ENCODE assay signal across 11 cellular contexts in the genomic region with DNA sequence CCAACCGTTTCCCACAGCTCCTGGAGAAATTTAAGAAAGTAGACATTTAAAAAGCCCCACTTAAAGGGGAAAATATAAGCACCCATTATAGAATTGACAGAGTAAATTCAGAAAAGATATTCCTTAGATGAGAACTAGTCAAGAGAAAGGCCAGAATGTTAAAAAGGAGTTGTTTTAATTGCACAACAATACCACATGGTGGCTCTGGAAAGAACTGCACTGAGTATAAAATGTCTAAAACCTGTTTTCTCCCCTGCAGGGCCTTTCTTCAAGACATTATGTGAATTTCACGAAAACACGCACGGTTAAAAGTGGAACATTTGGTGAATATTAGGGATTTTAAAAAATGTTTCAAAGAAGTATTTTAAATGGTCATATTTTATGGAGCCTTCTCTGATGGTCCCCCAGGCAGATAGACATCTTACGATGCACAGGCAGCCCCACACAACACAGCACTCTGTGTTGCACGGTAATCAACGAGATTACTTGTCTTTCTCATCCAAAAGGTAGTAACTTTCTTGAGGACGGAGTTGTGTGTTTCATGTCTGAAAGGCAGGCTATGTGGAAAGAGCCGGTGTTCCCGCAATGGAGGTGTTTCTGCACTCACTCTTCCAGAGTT.
A peak's percentile ranks its signal among the peaks of the same experiment; 100 is the strongest.
DNase-seq lines count a peak whose midpoint lies in the region; ATAC-seq, FAIRE-seq and TF ChIP-seq lines count a peak whose summit lies in the region.
"Had no signal": no experiment of that assay in that cellular context is flagged by ENCODE, and none has a peak within 500 bp of the region (broad histone marks: within the 10 kb centered on the region; RNA-seq: fewer than 3 reads in every experiment).

No MANE protein-coding gene starts in this region.

- no peak overlapping the region for H3K4me3 Mint-ChIP-seq in neural crest cell

- H3K36me3 ChIP-seq in DOHH2 (ENCODE audit: control insufficient read depth, low read length) = no peaks in the 10 kb centered on the region
- H3K36me3 ChIP-seq in H7 (replicated peaks; ENCODE audit: control insufficient read depth, insufficient read depth, low read length) = no peaks in the 10 kb centered on the region
- H3K36me3 ChIP-seq: neutrophil, upper lobe of left lung had no signal

- DNase-seq in NCI-H446 treated with DMSO at 0.1 percent for 48 hours (lab: John Stamatoyannopoulos, UW) (peak; percentile 17), neural crest cell (ENCODE audit: low read depth, low spot score) (no peak), NCI-H187 (lab: John Stamatoyannopoulos, UW) (no peak), NCI-H1048 (lab: John Stamatoyannopoulos, UW) (no peak), H7 (no peak)
- DNase-seq: NCI-H510A, upper lobe of left lung had no signal

- no peak overlapping the region for H3K4me2 ChIP-seq in DOHH2 (ENCODE audit: low read length)

- H3K79me2 ChIP-seq in DOHH2 (ENCODE audit: control insufficient read depth, low read length) = no peaks in the 10 kb centered on the region

- TF ChIP-seq CTCF in DOHH2 (IDR thresholded peaks at IDR 0.05; ENCODE audit: low read depth, low read length, poor library complexity, severe bottlenecking) = peak; percentile 21
- TF ChIP-seq CTCF in neural crest cell (conservative IDR thresholded peaks at IDR 0.05) = peak; percentile 63

- no peaks in the 10 kb centered on the region for H3K4me1 ChIP-seq in DOHH2 (ENCODE audit: control insufficient read depth, low read length)
- H3K4me1 ChIP-seq: upper lobe of left lung had no signal

- no peak for ATAC-seq in GM19463 (IDR thresholded peaks at IDR 0.05; ENCODE audit: unreplicated experiment)

- no peak overlapping the region for H3K27ac ChIP-seq in DOHH2 (ENCODE audit: low read depth, low read length)
- H3K27ac ChIP-seq: neutrophil, upper lobe of left lung had no signal

- no peaks in the 10 kb centered on the region for H3K9me3 ChIP-seq in DOHH2 (ENCODE audit: control insufficient read depth, insufficient read depth, low read length)
- H3K9me3 ChIP-seq: neutrophil, upper lobe of left lung had no signal

- H3K27ac Mint-ChIP-seq in neural crest cell (ENCODE audit: unreplicated experiment) = no peak overlapping the region

- H3K4me1 Mint-ChIP-seq in neural crest cell = no peaks in the 10 kb centered on the region

- H3K27me3 ChIP-seq in DOHH2 (ENCODE audit: control insufficient read depth, low read length) (no peaks in the 10 kb centered on the region), H7 (ENCODE audit: control insufficient read depth, insufficient read depth, low read length) (no peaks in the 10 kb centered on the region)
- H3K27me3 ChIP-seq: neutrophil, upper lobe of left lung had no signal

- no peak overlapping the region for H3K4me3 ChIP-seq in DOHH2 (ENCODE audit: low read length)
- no peak overlapping the region for H3K4me3 ChIP-seq in H7 (ENCODE audit: insufficient read depth, low read depth, low read length)
- H3K4me3 ChIP-seq: upper lobe of left lung had no signal

- H3K27me3 Mint-ChIP-seq in neural crest cell (ENCODE audit: low read depth) = peaks cover 6% of the 10 kb centered on the region

- no peaks in the 10 kb centered on the region for H3K9me2 ChIP-seq in DOHH2 (replicated peaks; ENCODE audit: control insufficient read depth, low read length)

- no peaks in the 10 kb centered on the region for H4K20me1 ChIP-seq in DOHH2 (ENCODE audit: control insufficient read depth, insufficient read depth, low read depth, low read length)

- no peaks in the 10 kb centered on the region for H3K36me3 Mint-ChIP-seq in neural crest cell (ENCODE audit: low read depth)

- no peaks in the 10 kb centered on the region for H3K9me3 Mint-ChIP-seq in neural crest cell

- FAIRE-seq in endometrium (lab: Jason Lieb, UNC) = peak; percentile 55

- H3F3A ChIP-seq in DOHH2 (ENCODE audit: control insufficient read depth, insufficient read depth) = no peaks in the 10 kb centered on the region
